Comparison of ENCODE assay signal across 16 cellular contexts in the genomic region with DNA sequence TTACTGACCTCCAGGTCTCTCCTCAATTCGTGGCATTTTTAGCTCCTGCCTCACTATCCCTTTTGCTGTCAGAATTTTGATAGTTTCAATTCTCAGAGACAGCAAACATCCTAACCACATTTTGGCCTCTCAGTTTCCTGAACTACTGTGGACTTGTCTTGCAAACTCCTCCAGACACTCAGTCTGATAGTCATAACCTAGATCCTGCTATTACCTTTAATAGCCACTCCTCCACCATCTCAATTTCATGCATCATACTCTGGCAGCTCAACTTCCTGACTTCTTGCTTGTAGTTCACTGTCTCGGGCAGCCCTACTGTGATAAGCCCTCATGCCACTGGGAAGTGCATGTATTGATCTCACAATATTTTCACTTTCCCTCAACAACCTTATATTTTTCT.
A peak's percentile ranks its signal among the peaks of the same experiment; 100 is the strongest.
DNase-seq lines count a peak whose midpoint lies in the region; ATAC-seq and TF ChIP-seq lines count a peak whose summit lies in the region.
"Had no signal": no experiment of that assay in that cellular context is flagged by ENCODE, and none has a peak within 500 bp of the region (broad histone marks: within the 10 kb centered on the region; RNA-seq: fewer than 3 reads in every experiment).

No MANE protein-coding gene starts in this region.

- H3K4me2 ChIP-seq in SU-DHL-6 (ENCODE audit: low read depth, low read length, poor library complexity, severe bottlenecking), result no peak overlapping the region
- H3K4me2 ChIP-seq: A549 had no signal

- DNase-seq in NCI-H226 (peak; percentile 54), left cardiac atrium (no peak)
- DNase-seq in activated T-helper 2 cell treated with anti-CD3 and anti-CD28 coated beads, Interferon-gamma antibody, Interleukin-2, Interleukin-4, amounts not matched to agents 10 μg/mL and 5 μg/mL and 100 μg/mL, durations not matched to agents 14 hours and 24 hours and 36 hours (ENCODE audit: low spot score), result no peak
- no peak for DNase-seq in activated naive CD4-positive, alpha-beta T cell (lab: John Stamatoyannopoulos, UW)
- DNase-seq: BE2C; CD8-positive, alpha-beta T cell; COR-L47; DMS153; DMS79 treated with DMSO at 0.1 percent for 48 hours; GDM1; Karpas-422 had no signal

- H3K27me3 Mint-ChIP-seq in activated T-helper 2 cell treated with anti-CD3 and anti-CD28 coated beads, Interferon-gamma antibody, Interleukin-2, Interleukin-4, amounts not matched to agents 10 μg/mL and 5 μg/mL and 100 μg/mL, durations not matched to agents 14 hours and 24 hours and 36 hours (ENCODE audit: low read depth), result no peaks in the 10 kb centered on the region

- ATAC-seq in GM18498 (IDR thresholded peaks at IDR 0.05; ENCODE audit: unreplicated experiment) (peak; percentile 46), HG02852 (IDR thresholded peaks at IDR 0.05; ENCODE audit: unreplicated experiment) (peak; percentile 45), left cardiac atrium (no peak)
- ATAC-seq: A549; CD8-positive, alpha-beta T cell had no signal

- H3K36me3 ChIP-seq in SU-DHL-6 (ENCODE audit: low read length), result no peaks in the 10 kb centered on the region
- H3K36me3 ChIP-seq: BE2C had no signal

- no peak overlapping the region for H3K4me3 Mint-ChIP-seq in activated T-helper 2 cell treated with anti-CD3 and anti-CD28 coated beads, Interferon-gamma antibody, Interleukin-2, Interleukin-4, amounts not matched to agents 10 μg/mL and 5 μg/mL and 100 μg/mL, durations not matched to agents 14 hours and 24 hours and 36 hours (ENCODE audit: low read depth)
- H3K4me3 Mint-ChIP-seq: CD14-positive monocyte; CD8-positive, alpha-beta T cell had no signal

- no peaks in the 10 kb centered on the region for H3K36me3 Mint-ChIP-seq in activated T-helper 2 cell treated with anti-CD3 and anti-CD28 coated beads, Interferon-gamma antibody, Interleukin-2, Interleukin-4, amounts not matched to agents 10 μg/mL and 5 μg/mL and 100 μg/mL, durations not matched to agents 14 hours and 24 hours and 36 hours (ENCODE audit: low read depth)
- H3K36me3 Mint-ChIP-seq: CD14-positive monocyte; CD8-positive, alpha-beta T cell had no signal

- TF ChIP-seq CTCF in SU-DHL-6 (IDR thresholded peaks at IDR 0.05; ENCODE audit: insufficient read depth, low read length, poor library complexity, severe bottlenecking), result no peak

- peaks cover 24% of the 10 kb centered on the region for H3K9me3 Mint-ChIP-seq in activated T-helper 2 cell treated with anti-CD3 and anti-CD28 coated beads, Interferon-gamma antibody, Interleukin-2, Interleukin-4, amounts not matched to agents 10 μg/mL and 5 μg/mL and 100 μg/mL, durations not matched to agents 14 hours and 24 hours and 36 hours
- H3K9me3 Mint-ChIP-seq: CD14-positive monocyte had no signal

- no peak overlapping the region for H3K27ac Mint-ChIP-seq in activated T-helper 2 cell treated with anti-CD3 and anti-CD28 coated beads, Interferon-gamma antibody, Interleukin-2, Interleukin-4, amounts not matched to agents 10 μg/mL and 5 μg/mL and 100 μg/mL, durations not matched to agents 14 hours and 24 hours and 36 hours
- H3K27ac Mint-ChIP-seq: CD14-positive monocyte; CD8-positive, alpha-beta T cell had no signal

- no peak overlapping the region for H3K9ac ChIP-seq in SU-DHL-6 (ENCODE audit: low read length)

- H3K27ac ChIP-seq in SU-DHL-6 (ENCODE audit: low read depth, low read length), result no peak overlapping the region
- H3K27ac ChIP-seq: A549 had no signal

- intact Hi-C loops in activated T-helper 2 cell treated with anti-CD3 and anti-CD28 coated beads, Interferon-gamma antibody, Interleukin-2, Interleukin-4, amounts not matched to agents 10 μg/mL and 5 μg/mL and 100 μg/mL, durations not matched to agents 14 hours and 24 hours and 36 hours (cut with micrococcal nuclease), result no loop called here
- intact Hi-C loops in left cardiac atrium (cut with DNase I), result no loop called here

- no peaks in the 10 kb centered on the region for H4K20me1 ChIP-seq in SU-DHL-6 (ENCODE audit: low read depth, low read length)

- H3K79me2 ChIP-seq in SU-DHL-6 (ENCODE audit: insufficient read depth, low read length), result no peaks in the 10 kb centered on the region

- H3K27me3 ChIP-seq in SU-DHL-6 (ENCODE audit: low read length), result no peaks in the 10 kb centered on the region
- H3K27me3 ChIP-seq: BE2C had no signal

- no peaks in the 10 kb centered on the region for H3K9me2 ChIP-seq in SU-DHL-6 (replicated peaks; ENCODE audit: insufficient read depth, low read length)

- H3K4me3 ChIP-seq in SU-DHL-6 (ENCODE audit: insufficient read depth, low read length, poor library complexity, severe bottlenecking), result no peak overlapping the region
- H3K4me3 ChIP-seq: A549 had no signal

- no peaks in the 10 kb centered on the region for H3K9me3 ChIP-seq in SU-DHL-6 (ENCODE audit: insufficient read depth, low read length)
- H3K9me3 ChIP-seq: A549, BE2C had no signal

- no peaks in the 10 kb centered on the region for H3K4me1 Mint-ChIP-seq in activated T-helper 2 cell treated with anti-CD3 and anti-CD28 coated beads, Interferon-gamma antibody, Interleukin-2, Interleukin-4, amounts not matched to agents 10 μg/mL and 5 μg/mL and 100 μg/mL, durations not matched to agents 14 hours and 24 hours and 36 hours (ENCODE audit: low read depth)
- H3K4me1 Mint-ChIP-seq: CD14-positive monocyte had no signal

- no peaks in the 10 kb centered on the region for H3F3A ChIP-seq in SU-DHL-6 (ENCODE audit: insufficient read depth)

- H2AFZ ChIP-seq in SU-DHL-6 (ENCODE audit: low read depth, low read length, severe bottlenecking), result peak overlapping the region; percentile 5

Comparison
In these comparisons a context has a peak if more than half of its experiments do, and no peak if none do; other contexts are left out.
1. ATAC-seq: peak in GM18498 (single experiment) and HG02852 (single experiment); none in left cardiac atrium (0 of 2).